8 cellular contexts compared by ENCODE assay signal in genomic region chr16:83954577-83955016, GRCh38. TPM values are rescaled to one million over a fixed set of nuclear protein-coding genes. Genes with fewer than 3 reads are reported as not detected.
DNase-seq lines count a peak whose midpoint lies in the region; ATAC-seq and TF ChIP-seq lines count a peak whose summit lies in the region.

No MANE protein-coding gene starts in this region.

- peak overlapping the region in 2 of 4 donors; percentile 61 to 76 for H3K4me3 ChIP-seq in Peyer's patch

- peaks cover 0 to 16% (median 0%) of the 10 kb centered on the region in 3 donors for H3K36me3 ChIP-seq in Peyer's patch

- H3K27me3 ChIP-seq in Peyer's patch, result no peaks in the 10 kb centered on the region

- H3K36me3 Mint-ChIP-seq in Calu3 (ENCODE audit: insufficient read depth, unreplicated experiment), result peaks cover 53% of the 10 kb centered on the region

- H3K27ac ChIP-seq in Peyer's patch, result peak overlapping the region in 3 of 4 donors; percentile 87 to 98 (median 94)

- peaks cover 9% of the 10 kb centered on the region for H3K4me1 Mint-ChIP-seq in Calu3 (ENCODE audit: low read depth, unreplicated experiment)

- H3K27ac Mint-ChIP-seq in Calu3 (ENCODE audit: unreplicated experiment), result peak overlapping the region; percentile 78

- H3K9me3 ChIP-seq in Peyer's patch, result no peaks in the 10 kb centered on the region

- peak; percentile 58 for DNase-seq in Calu3
- DNase-seq in Peyer's patch, result peak in 2 of 3 donors; percentile 78 to 91
- peak; percentile 61 for DNase-seq in fibroblast of gingiva (ENCODE audit: low read depth)
- DNase-seq in non-pigmented ciliary epithelial cell (ENCODE audit: low read depth), result peak; percentile 22
- DNase-seq in DMS79 treated with DMSO at 0.1 percent for 48 hours (lab: John Stamatoyannopoulos, UW), result no peak
- DNase-seq in stimulated activated naive CD8-positive, alpha-beta T cell treated with anti-CD3 and anti-CD28 coated beads, Interleukin-15, Interleukin-2, amounts not matched to agents 100 U/mL and 50 U/mL, for 24 hours, result no peak

- no TSS peak for BruUV-seq in Calu3 (replicated peaks; lab: Mats Ljungman, UMichigan)

- CTCF ChIA-PET in Calu3 (lab: Charles Lee), result interaction anchor here (0.7 to 1.2 kb wide), 3 partner anchors 28 to 221 kb away, joined by 3 read pairs; no protein-coding TSS in a partner anchor

- TF ChIP-seq POLR2A in Peyer's patch (IDR thresholded peaks at IDR 0.05), result peak; percentile 36 to 79

- no peaks in the 10 kb centered on the region for H3K27me3 Mint-ChIP-seq in Calu3 (ENCODE audit: unreplicated experiment)

- H3K4me3 Mint-ChIP-seq in Calu3 (ENCODE audit: low read depth, unreplicated experiment), result peak overlapping the region; percentile 84

- H3K4me1 ChIP-seq in Peyer's patch, result peaks cover 4 to 35% (median 6%) of the 10 kb centered on the region in 4 donors

- intact Hi-C loops in Calu3 (cut with micrococcal nuclease; ENCODE audit: unreplicated experiment), result loop anchor here (10.0 kb wide), 2 partner anchors 130 to 220 kb away; no protein-coding TSS in a partner anchor

- no peaks in the 10 kb centered on the region for H3K9me3 Mint-ChIP-seq in Calu3 (ENCODE audit: low read depth, unreplicated experiment)

- ATAC-seq in HG03342 (IDR thresholded peaks at IDR 0.05; ENCODE audit: unreplicated experiment), result no peak
- no peak for ATAC-seq in GM19395 (IDR thresholded peaks at IDR 0.05; ENCODE audit: unreplicated experiment)
- no peak for ATAC-seq in stimulated activated naive CD8-positive, alpha-beta T cell treated with anti-CD3 and anti-CD28 coated beads, Interleukin-15, Interleukin-2, amounts not matched to agents 100 U/mL and 50 U/mL, for 24 hours

- TF ChIP-seq CTCF in Calu3 (IDR thresholded peaks at IDR 0.05; ENCODE audit: unreplicated experiment), result no peak
- peak in 2 of 6 experiments; percentile 8 to 24 for TF ChIP-seq CTCF in Peyer's patch (IDR thresholded peaks at IDR 0.05)

RNA-seq across cellular contexts. Expression of gene OSGIN1, which starts 1.6 kb away (rescaled TPM):
- total RNA-seq in Calu3 (2022) (13.9 and 15.6 TPM in 2 replicates), Peyer's patch (10 to 100 TPM; 17.3 to 99.7 (median 75.2) TPM)

RNA-seq across cellular contexts. Expression of gene NECAB2, which starts 13.4 kb away (rescaled TPM):
- 0.28 and 1.2 TPM in 2 replicates for total RNA-seq in Calu3 (2022)
- 1 to 10 TPM in 1 of 4 donors, not detected in 3; 1.2 TPM for total RNA-seq in Peyer's patch

RNA-seq across cellular contexts. Expression of gene MLYCD, which starts 55.7 kb away (rescaled TPM):
- 10.3 and 11.0 TPM in 2 replicates for total RNA-seq in Calu3 (2022)
- 10 to 100 TPM; 13.5 to 31.4 (median 31.0) TPM for total RNA-seq in Peyer's patch

Comparison
In these comparisons a context has a peak if more than half of its experiments do, and no peak if none do; other contexts are left out.
1. DNase-seq: peak in Calu3 (single experiment), Peyer's patch (2 of 3), fibroblast of gingiva (single experiment) and non-pigmented ciliary epithelial cell (single experiment); none in DMS79 treated with DMSO at 0.1 percent for 48 hours (single experiment) and stimulated activated naive CD8-positive, alpha-beta T cell treated with anti-CD3 and anti-CD28 coated beads, Interleukin-15, Interleukin-2, amounts not matched to agents 100 U/mL and 50 U/mL, for 24 hours (single experiment).